In genomic region chr14:22774011-22774706, GRCh38 we compare ENCODE assay signal across 2 cellular contexts.
TF ChIP-seq lines count a peak whose summit lies in the region.

No MANE protein-coding gene starts in this region.

TF ChIP-seq in A549, 52 proteins besides CTCF, POLR2A, EP300 and RAD21:
- TF ChIP-seq E2F6 (IDR thresholded peaks at IDR 0.05; ENCODE audit: borderline replicate concordance, low read depth) (no peak), MAFK (IDR thresholded peaks at IDR 0.05; ENCODE audit: partially characterized antibody) (peak; percentile 29), TP53 (CRISPR knock-in tag; IDR thresholded peaks at IDR 0.05) (no peak), USF2 (IDR thresholded peaks at IDR 0.05) (no peak), SREBF2 (IDR thresholded peaks at IDR 0.05) (no peak), ATOH8 (CRISPR knock-in tag; IDR thresholded peaks at IDR 0.05; ENCODE audit: low read depth) (no peak), FOSL2 (IDR thresholded peaks at IDR 0.05) (no peak), FOSL2 (CRISPR knock-in tag; IDR thresholded peaks at IDR 0.05) (no peak)

TF ChIP-seq in PFSK-1, 5 proteins besides CTCF, POLR2A, EP300 and RAD21:
- TF ChIP-seq POLR2AphosphoS5 (IDR thresholded peaks at IDR 0.05; ENCODE audit: low read depth, low read length) (0 out of 2 replicates have a peak, but pooled peaks have one; percentile 27), REST (IDR thresholded peaks at IDR 0.05; ENCODE audit: insufficient read depth in 1 of 2, low read depth in 2 of 2, low read length in 2 of 2) (no peak), TAF1 (IDR thresholded peaks at IDR 0.05; ENCODE audit: borderline replicate concordance, insufficient read depth, low read length) (no peak)
